1 cellular context compared by ENCODE assay signal in the genomic region with DNA sequence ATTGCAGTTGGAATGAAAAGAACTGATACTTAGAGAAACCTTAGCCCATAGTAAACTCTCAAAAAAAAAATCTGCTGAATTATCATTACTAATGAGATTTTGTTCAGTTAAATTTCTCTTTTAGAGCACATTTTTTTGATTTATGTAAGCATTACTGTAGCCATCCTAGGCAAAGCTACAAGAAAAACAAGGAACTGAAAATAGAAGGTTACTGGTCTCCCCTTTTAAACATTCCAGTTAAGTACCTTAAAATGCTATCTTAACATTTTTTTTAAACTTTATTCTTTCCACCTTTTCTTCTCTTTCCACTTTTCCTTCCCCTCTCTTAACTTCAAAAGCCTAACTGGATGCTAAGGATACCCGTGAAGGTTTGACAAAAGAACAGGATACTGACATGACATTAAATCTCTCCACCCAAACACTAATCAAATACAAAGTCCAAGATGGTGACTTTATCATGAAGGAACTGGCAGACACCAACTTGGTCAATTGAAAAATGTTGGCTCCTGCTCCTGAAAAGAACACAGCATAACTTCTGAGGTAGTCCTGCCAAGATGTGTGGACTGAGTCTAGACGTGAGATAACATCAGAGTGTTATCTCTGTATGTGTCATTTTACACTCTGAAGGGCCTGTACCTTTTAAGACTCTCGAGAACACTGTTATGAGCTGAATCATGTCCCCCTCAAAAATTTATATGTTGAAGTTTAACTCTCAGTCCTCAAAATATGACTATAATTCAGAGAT.
TF ChIP-seq lines count a peak whose summit lies in the region.

No MANE protein-coding gene starts in this region.

TF ChIP-seq in IMR-90, 13 proteins besides CTCF, POLR2A, EP300 and RAD21 (continued from another document):
- TF ChIP-seq MAFK (IDR thresholded peaks at IDR 0.05; ENCODE audit: low read depth, low read length) (no peak), SMC3 (IDR thresholded peaks at IDR 0.05; ENCODE audit: low read depth, low read length) (no peak), FOS (IDR thresholded peaks at IDR 0.05; ENCODE audit: low read depth, low read length) (no peak), RCOR1 (IDR thresholded peaks at IDR 0.05; ENCODE audit: insufficient replicate concordance, low read length) (no peak), MAZ (IDR thresholded peaks at IDR 0.05; ENCODE audit: borderline replicate concordance, low read depth, low read length) (no peak), NFE2L2 (IDR thresholded peaks at IDR 0.05; ENCODE audit: low read depth, low read length) (no peak), CHD1 (IDR thresholded peaks at IDR 0.05; ENCODE audit: low read depth, low read length) (no peak), RFX5 (IDR thresholded peaks at IDR 0.05; ENCODE audit: low read depth, low read length) (no peak)
- TF ChIP-seq, protein P1, sequence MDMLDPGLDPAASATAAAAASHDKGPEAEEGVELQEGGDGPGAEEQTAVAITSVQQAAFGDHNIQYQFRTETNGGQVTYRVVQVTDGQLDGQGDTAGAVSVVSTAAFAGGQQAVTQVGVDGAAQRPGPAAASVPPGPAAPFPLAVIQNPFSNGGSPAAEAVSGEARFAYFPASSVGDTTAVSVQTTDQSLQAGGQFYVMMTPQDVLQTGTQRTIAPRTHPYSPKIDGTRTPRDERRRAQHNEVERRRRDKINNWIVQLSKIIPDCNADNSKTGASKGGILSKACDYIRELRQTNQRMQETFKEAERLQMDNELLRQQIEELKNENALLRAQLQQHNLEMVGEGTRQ (IDR thresholded peaks at IDR 0.05; ENCODE audit: low read depth, low read length): no peak
- TF ChIP-seq, protein P2, sequence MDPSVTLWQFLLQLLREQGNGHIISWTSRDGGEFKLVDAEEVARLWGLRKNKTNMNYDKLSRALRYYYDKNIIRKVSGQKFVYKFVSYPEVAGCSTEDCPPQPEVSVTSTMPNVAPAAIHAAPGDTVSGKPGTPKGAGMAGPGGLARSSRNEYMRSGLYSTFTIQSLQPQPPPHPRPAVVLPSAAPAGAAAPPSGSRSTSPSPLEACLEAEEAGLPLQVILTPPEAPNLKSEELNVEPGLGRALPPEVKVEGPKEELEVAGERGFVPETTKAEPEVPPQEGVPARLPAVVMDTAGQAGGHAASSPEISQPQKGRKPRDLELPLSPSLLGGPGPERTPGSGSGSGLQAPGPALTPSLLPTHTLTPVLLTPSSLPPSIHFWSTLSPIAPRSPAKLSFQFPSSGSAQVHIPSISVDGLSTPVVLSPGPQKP (IDR thresholded peaks at IDR 0.05; ENCODE audit: borderline replicate concordance, low read depth, low read length): no peak
TF ChIP-seq in IMR-90: peak in this region for 0.
